8 cellular contexts compared by ENCODE assay signal in genomic region chr19:18109731-18110671, GRCh38. TPM values are rescaled to one million over a fixed set of nuclear protein-coding genes. Genes with fewer than 3 reads are reported as not detected.
DNase-seq lines count a peak whose midpoint lies in the region; ATAC-seq and TF ChIP-seq lines count a peak whose summit lies in the region.

No MANE protein-coding gene starts in this region.

- no peaks in the 10 kb centered on the region for H3K9me3 Mint-ChIP-seq in activated CD8-positive, alpha-beta T cell treated with anti-CD3 and anti-CD28 coated beads, Interleukin-2, amount 10 ng/mL, durations not matched to agents 7 days and 5 days (ENCODE audit: insufficient read depth)
- no peaks in the 10 kb centered on the region for H3K9me3 Mint-ChIP-seq in natural killer cell

- H3K4me1 ChIP-seq in HUES6 (ENCODE audit: control insufficient read depth, insufficient read depth, low read length) (peaks cover 10% of the 10 kb centered on the region), esophagus squamous epithelium (peaks cover 6 to 27% (median 21%) of the 10 kb centered on the region in 3 donors), upper lobe of left lung (peaks cover 18 to 41% (median 31%) of the 10 kb centered on the region in 4 donors)

- 2 to 15% methylated on average over 7 to 9 of the region's 97 CpGs for WGBS in esophagus squamous epithelium, 2 donors
- 5 to 10% methylated on average over 15 to 35 of the region's 97 CpGs for WGBS in upper lobe of left lung, 2 donors

- H3K27me3 Mint-ChIP-seq in activated CD8-positive, alpha-beta T cell treated with anti-CD3 and anti-CD28 coated beads, Interleukin-2, amount 10 ng/mL, durations not matched to agents 7 days and 5 days (ENCODE audit: low read depth) = no peaks in the 10 kb centered on the region
- H3K27me3 Mint-ChIP-seq in natural killer cell (ENCODE audit: low read depth in 2 of 2) = no peaks in the 10 kb centered on the region

- POLR2A ChIA-PET in activated CD8-positive, alpha-beta T cell treated with anti-CD3 and anti-CD28 coated beads, Interleukin-2, amount 10 ng/mL, durations not matched to agents 7 days and 5 days (lab: Charles Lee) = interaction anchor here (0.8 to 6.6 kb wide), 5 partner anchors 9 to 34 kb away, joined by 3 to 38 read pairs (median 5); partner anchors contain the start of genes IL12RB1 and MAST3

- peak overlapping the region; percentile 46 for H3K27ac Mint-ChIP-seq in activated CD8-positive, alpha-beta T cell treated with anti-CD3 and anti-CD28 coated beads, Interleukin-2, amount 10 ng/mL, durations not matched to agents 7 days and 5 days
- H3K27ac Mint-ChIP-seq in natural killer cell = peak overlapping the region; percentile 49 to 84

- H3K9ac ChIP-seq in HUES6 (ENCODE audit: low read length) = peak overlapping the region; percentile 43

- DNase-seq in Caki2 (ENCODE audit: low read depth) (peak; percentile 44), esophagus squamous epithelium (lab: John Stamatoyannopoulos, UW) (no peak), natural killer cell (peak; percentile 50), upper lobe of left lung (peak; percentile 85 to 94), inferior parietal cortex (ENCODE audit: extremely low spot score) (no peak)
- DNase-seq in activated CD8-positive, alpha-beta T cell treated with anti-CD3 and anti-CD28 coated beads, Interleukin-2, amount 10 ng/mL, durations not matched to agents 7 days and 5 days = peak; percentile 60

- H3K27ac ChIP-seq in HUES6 (ENCODE audit: low read depth, low read length) (no peak overlapping the region), esophagus squamous epithelium (peak overlapping the region; percentile 41 to 64 (median 50)), upper lobe of left lung (peak overlapping the region; percentile 77 to 94 (median 84))

- peak overlapping the region; percentile 75 for H3K4me3 Mint-ChIP-seq in activated CD8-positive, alpha-beta T cell treated with anti-CD3 and anti-CD28 coated beads, Interleukin-2, amount 10 ng/mL, durations not matched to agents 7 days and 5 days
- peak overlapping the region; percentile 87 for H3K4me3 Mint-ChIP-seq in natural killer cell

- TF ChIP-seq CTCF in esophagus squamous epithelium (IDR thresholded peaks at IDR 0.05) (no peak), natural killer cell (IDR thresholded peaks at IDR 0.05) (no peak), upper lobe of left lung (IDR thresholded peaks at IDR 0.05) (no peak)

- H3K27me3 ChIP-seq in HUES6 (ENCODE audit: control insufficient read depth, insufficient read depth, low read length) (peaks cover 29% of the 10 kb centered on the region), esophagus squamous epithelium (peaks cover 0 to 15% (median 0%) of the 10 kb centered on the region in 4 donors), upper lobe of left lung (no peaks in the 10 kb centered on the region)

- TF ChIP-seq POLR2A in esophagus squamous epithelium (IDR thresholded peaks at IDR 0.05) = peak in 2 of 4 donors; percentile 12 to 41
- TF ChIP-seq POLR2A in upper lobe of left lung (IDR thresholded peaks at IDR 0.05) = peak in 1 of 4 donors; percentile 77

- intact Hi-C loops in esophagus squamous epithelium (cut with DNase I) (loop anchor here (5.0 to 10.0 kb wide), 2 partner anchors 47 to 145 kb away; a partner anchor contains a TSS), natural killer cell (cut with micrococcal nuclease) (no loop called here)

- no peaks in the 10 kb centered on the region for H3K9me3 ChIP-seq in HUES6 (ENCODE audit: control insufficient read depth, insufficient read depth, low read depth, low read length)
- H3K9me3 ChIP-seq in esophagus squamous epithelium = no peaks in the 10 kb centered on the region
- H3K9me3 ChIP-seq in upper lobe of left lung = no peaks in the 10 kb centered on the region

- H3K4me1 Mint-ChIP-seq in activated CD8-positive, alpha-beta T cell treated with anti-CD3 and anti-CD28 coated beads, Interleukin-2, amount 10 ng/mL, durations not matched to agents 7 days and 5 days (ENCODE audit: low read depth) = peaks cover 32% of the 10 kb centered on the region
- H3K4me1 Mint-ChIP-seq in natural killer cell = peaks cover 3 to 26% of the 10 kb centered on the region in 2 donors

- CTCF ChIA-PET in activated CD8-positive, alpha-beta T cell treated with anti-CD3 and anti-CD28 coated beads, Interleukin-2, amount 10 ng/mL, durations not matched to agents 7 days and 5 days (lab: Charles Lee) = interaction anchor here (1.0 to 4.8 kb wide), 9 partner anchors 8 to 114 kb away, joined by 3 to 35 read pairs (median 6); partner anchors contain the start of genes IL12RB1, MAST3 and PIK3R2

- H3K36me3 Mint-ChIP-seq in activated CD8-positive, alpha-beta T cell treated with anti-CD3 and anti-CD28 coated beads, Interleukin-2, amount 10 ng/mL, durations not matched to agents 7 days and 5 days (ENCODE audit: low read depth) = peaks cover 6% of the 10 kb centered on the region
- H3K36me3 Mint-ChIP-seq in natural killer cell = no peaks in the 10 kb centered on the region

- TF ChIP-seq EP300 in upper lobe of left lung (IDR thresholded peaks at IDR 0.05) = no peak

- peak overlapping the region; percentile 92 for H3K4me3 ChIP-seq in HUES6 (ENCODE audit: low read depth, low read length)
- H3K4me3 ChIP-seq in esophagus squamous epithelium = peak overlapping the region; percentile 46 to 76 (median 65)
- H3K4me3 ChIP-seq in upper lobe of left lung = peak overlapping the region; percentile 27 to 81 (median 72)

- peak; percentile 83 for ATAC-seq in activated CD8-positive, alpha-beta T cell treated with anti-CD3 and anti-CD28 coated beads, Interleukin-2, amount 10 ng/mL, durations not matched to agents 7 days and 5 days
- peak; percentile 72 to 78 (median 74) for ATAC-seq in natural killer cell
- peak; percentile 68 to 91 for ATAC-seq in upper lobe of left lung (ENCODE audit: low FRiP score in 2 of 2)
- ATAC-seq in HG03039 (IDR thresholded peaks at IDR 0.05; ENCODE audit: unreplicated experiment) = no peak

- H3K36me3 ChIP-seq in HUES6 (ENCODE audit: control insufficient read depth, insufficient read depth, low read length) = no peaks in the 10 kb centered on the region
- no peaks in the 10 kb centered on the region for H3K36me3 ChIP-seq in esophagus squamous epithelium
- peaks cover 0 to 2% (median 0%) of the 10 kb centered on the region in 4 donors for H3K36me3 ChIP-seq in upper lobe of left lung

- in situ Hi-C loops in Caki2 (cut with HindIII; ENCODE audit: low pct_unique_long_range_greater_than_20kb, low sequenced_read_pairs) = no loop called here

RNA-seq across cellular contexts. Expression of gene MAST3, which starts 12.4 kb away (rescaled TPM):
- 1.8 and 5.5 TPM in 2 replicates for total RNA-seq in Caki2 (2014; rRNA removed; shearing (Covaris generic); ENCODE audit: low replicate concordance)
- 10 to 100 TPM; 22.9 to 25.1 TPM for total RNA-seq in activated CD8-positive, alpha-beta T cell treated with anti-CD3 and anti-CD28 coated beads, Interleukin-2, amount 10 ng/mL, durations not matched to agents 7 days and 5 days
- total RNA-seq in esophagus squamous epithelium (1 to 10 TPM; 2.3 to 4.8 (median 4.1) TPM), natural killer cell (100 to 1,000 TPM in 2 of 3 donors, 10 to 100 TPM in 1; 84.5 to 101 (median 101) TPM), upper lobe of left lung (10 to 100 TPM in 4 of 6 donors, 1 to 10 TPM in 2; 9.3 to 67.1 (median 27.5) TPM)

RNA-seq across cellular contexts. Expression of gene IL12RB1, which starts 23.3 kb away (rescaled TPM):
- 0.44 TPM in 1 of 2 replicates, not detected in the other for total RNA-seq in Caki2 (2014; rRNA removed; shearing (Covaris generic); ENCODE audit: low replicate concordance)
- total RNA-seq in activated CD8-positive, alpha-beta T cell treated with anti-CD3 and anti-CD28 coated beads, Interleukin-2, amount 10 ng/mL, durations not matched to agents 7 days and 5 days = 10 to 100 TPM; 75.2 to 78.6 TPM
- total RNA-seq in esophagus squamous epithelium (1 to 10 TPM; 1.1 to 2.3 (median 1.9) TPM), natural killer cell (100 to 1,000 TPM in 1 of 3 donors, 10 to 100 TPM in 2; 90.1 to 105 (median 95.7) TPM), upper lobe of left lung (10 to 100 TPM in 1 of 6 donors, 1 to 10 TPM in 5; 2.6 to 13.2 (median 8.6) TPM)

RNA-seq across cellular contexts. Expression of gene PIK3R2, which starts 43.0 kb away (rescaled TPM):
- total RNA-seq in Caki2 (2014; rRNA removed; shearing (Covaris generic); ENCODE audit: low replicate concordance) = 8.1 and 43.6 TPM in 2 replicates
- total RNA-seq in activated CD8-positive, alpha-beta T cell treated with anti-CD3 and anti-CD28 coated beads, Interleukin-2, amount 10 ng/mL, durations not matched to agents 7 days and 5 days = 1 to 10 TPM; 7.8 to 9.2 TPM
- 10 to 100 TPM; 20.4 to 42.1 (median 29.1) TPM for total RNA-seq in esophagus squamous epithelium
- total RNA-seq in natural killer cell = 10 to 100 TPM; 12.3 to 26.4 (median 16.0) TPM
- total RNA-seq in upper lobe of left lung = 10 to 100 TPM; 11.0 to 65.1 (median 30.3) TPM

Comparison
In these comparisons a context has a peak if more than half of its experiments do, and no peak if none do; other contexts are left out.
1. DNase-seq: peak in Caki2 (single experiment), activated CD8-positive, alpha-beta T cell treated with anti-CD3 and anti-CD28 coated beads, Interleukin-2, amount 10 ng/mL, durations not matched to agents 7 days and 5 days (single experiment), natural killer cell (single experiment) and upper lobe of left lung (2 of 2); none in esophagus squamous epithelium (single experiment) and inferior parietal cortex (single experiment).
2. RNA of gene IL12RB1, which starts 23.3 kb away (total RNA-seq): 90.1 to 105 TPM in natural killer cell and 75.2 to 78.6 TPM in activated CD8-positive, alpha-beta T cell treated with anti-CD3 and anti-CD28 coated beads, Interleukin-2, amount 10 ng/mL, durations not matched to agents 7 days and 5 days; 2.6 to 13.2 TPM in upper lobe of left lung, 1.1 to 2.3 TPM in esophagus squamous epithelium and 0.44 TPM in Caki2; every median in the first group is over 4 times any median in the second.
3. Peak in every context shown above with its lines, with median percentiles within 50 percentile points of each other: H3K4me3 ChIP-seq.